In the genomic region with DNA sequence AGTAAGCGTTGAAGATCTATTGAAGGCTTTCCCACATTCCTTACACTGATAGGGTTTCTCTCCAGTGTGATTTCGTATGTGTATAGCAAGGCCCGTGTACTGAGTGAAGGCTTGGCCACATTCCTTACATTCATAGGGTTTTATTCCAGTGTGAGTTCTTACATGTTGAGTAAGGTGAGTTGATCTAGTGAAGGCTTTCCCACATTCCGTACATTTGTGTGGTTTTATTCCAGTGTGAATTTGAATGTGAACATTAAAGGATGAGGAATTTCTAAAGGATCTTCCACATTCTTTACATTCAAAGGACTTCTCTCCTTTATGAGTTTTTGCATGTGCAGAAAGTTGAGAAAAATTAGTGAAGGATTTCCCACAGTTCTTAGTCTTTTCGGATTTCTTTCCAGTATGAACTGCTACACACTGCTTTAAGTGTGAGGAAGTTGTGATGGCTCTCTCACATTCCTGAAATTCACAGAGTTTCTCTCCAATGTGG, we compare ENCODE assay signal across 3 cellular contexts.
TF ChIP-seq lines count a peak whose summit lies in the region.
"Not testable (repeated sequence)": the region's sequence is repeated elsewhere in the genome, so short reads cannot be mapped to it uniquely, and the experiment has no call there.

No MANE protein-coding gene starts in this region.

TF ChIP-seq in A549, 52 proteins besides CTCF, POLR2A, EP300 and RAD21:
- 0 out of 2 replicates have a peak, but pooled peaks have one; percentile 11 for TF ChIP-seq KDM1A (IDR thresholded peaks at IDR 0.05; ENCODE audit: low read depth)

TF ChIP-seq in HEK293, 187 proteins besides CTCF, POLR2A, EP300 and RAD21:
- TF ChIP-seq SETDB1 (IDR thresholded peaks at IDR 0.05; ENCODE audit: insufficient read length, low read length) (peak; percentile 91), ZNF274 (tag by site-specific recombination; IDR thresholded peaks at IDR 0.05; ENCODE audit: borderline replicate concordance) (peak; percentile 29; the same call in 1 of the 2 replicates)
- TF ChIP-seq ZNF274 (IDR thresholded peaks at IDR 0.05; ENCODE audit: low read length), result not testable (repeated sequence)

TF ChIP-seq in K562, 482 proteins besides CTCF, POLR2A, EP300 and RAD21:
- TF ChIP-seq TRIM28 (IDR thresholded peaks at IDR 0.05) (peak; percentile 72; the same call in 1 of the 2 replicates), TEAD4 (IDR thresholded peaks at IDR 0.05; ENCODE audit: low read length) (0 out of 2 replicates have a peak, but pooled peaks have one; percentile 6), ZNF75A (CRISPR knock-in tag; IDR thresholded peaks at IDR 0.05) (peak; percentile 97), CBX3 (IDR thresholded peaks at IDR 0.05; ENCODE audit: borderline replicate concordance in 1 of 2, low read length in 2 of 2) (peak in 1 of 2 experiments; percentile 60; a peak in 2 of 3 replicates), TEAD1 (CRISPR knock-in tag; IDR thresholded peaks at IDR 0.05) (0 out of 4 replicates have a peak, but pooled peaks of 1 of the 2 experiments have one; percentile 19)
- TF ChIP-seq, protein P1, sequence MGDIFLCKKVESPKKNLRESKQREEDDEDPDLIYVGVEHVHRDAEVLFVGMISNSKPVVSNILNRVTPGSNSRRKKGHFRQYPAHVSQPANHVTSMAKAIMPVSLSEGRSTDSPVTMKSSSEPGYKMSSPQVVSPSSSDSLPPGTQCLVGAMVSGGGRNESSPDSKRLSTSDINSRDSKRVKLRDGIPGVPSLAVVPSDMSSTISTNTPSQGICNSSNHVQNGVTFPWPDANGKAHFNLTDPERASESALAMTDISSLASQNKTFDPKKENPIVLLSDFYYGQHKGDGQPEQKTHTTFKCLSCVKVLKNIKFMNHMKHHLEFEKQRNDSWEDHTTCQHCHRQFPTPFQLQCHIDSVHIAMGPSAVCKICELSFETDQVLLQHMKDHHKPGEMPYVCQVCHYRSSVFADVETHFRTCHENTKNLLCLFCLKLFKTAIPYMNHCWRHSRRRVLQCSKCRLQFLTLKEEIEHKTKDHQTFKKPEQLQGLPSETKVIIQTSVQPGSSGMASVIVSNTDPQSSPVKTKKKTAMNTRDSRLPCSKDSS (IDR thresholded peaks at IDR 0.05; ENCODE audit: low read depth, partially characterized antibody), result peak; percentile 45
- TF ChIP-seq TEAD4 (CRISPR knock-in tag; IDR thresholded peaks at IDR 0.05; ENCODE audit: borderline replicate concordance), result not testable (repeated sequence)
